ENCODE assay signal across 13 cellular contexts in genomic region chr1:185406006-185406974, GRCh38.
"Had no signal": no experiment of that assay in that cellular context is flagged by ENCODE, and none has a peak within 500 bp of the region (broad histone marks: within the 10 kb centered on the region; RNA-seq: fewer than 3 reads in every experiment).

No MANE protein-coding gene starts in this region.

- H3K27me3 ChIP-seq: cardiac muscle cell, foreskin keratinocyte, heart left ventricle, left lung, ovary, tibial artery had no signal

- H3K27ac Mint-ChIP-seq: activated CD8-positive, alpha-beta T cell treated with anti-CD3 and anti-CD28 coated beads, Interleukin-2, amount 10 ng/mL, durations not matched to agents 7 days and 5 days; nephron progenitor cell had no signal

- H3K27ac ChIP-seq: cardiac muscle cell, foreskin keratinocyte, heart left ventricle, left lung, ovary, tibial artery, WERI-Rb-1 had no signal

- H3K4me3 Mint-ChIP-seq: activated CD8-positive, alpha-beta T cell treated with anti-CD3 and anti-CD28 coated beads, Interleukin-2, amount 10 ng/mL, durations not matched to agents 7 days and 5 days; nephron progenitor cell had no signal

- H3K4me3 ChIP-seq: cardiac muscle cell, heart left ventricle, left lung, ovary, tibial artery had no signal

- ATAC-seq: activated CD8-positive, alpha-beta T cell treated with anti-CD3 and anti-CD28 coated beads, Interleukin-2, amount 10 ng/mL, durations not matched to agents 7 days and 5 days; foreskin keratinocyte; heart left ventricle; left lung had no signal

- DNase-seq: activated CD4-positive, alpha-beta T cell treated with anti-CD3 and anti-CD28 coated beads for 4 hours; activated CD8-positive, alpha-beta T cell treated with anti-CD3 and anti-CD28 coated beads, Interleukin-2, amount 10 ng/mL, durations not matched to agents 7 days and 5 days; activated naive CD4-positive, alpha-beta T cell treated with Interleukin-2 at 50 U/mL for 16 hours; foreskin keratinocyte; heart left ventricle; left lung; nephron progenitor cell; ovary; stimulated activated CD4-positive, alpha-beta T cell treated with anti-CD3 and anti-CD28 coated beads, Interleukin-4, amount 100 ng/mL, for 1 hour; stimulated activated CD8-positive, alpha-beta memory T cell treated with anti-CD3 and anti-CD28 coated beads, Interleukin-4, amount 100 ng/mL, for 48 hours; tibial artery; WERI-Rb-1 had no signal

- H3K36me3 ChIP-seq: cardiac muscle cell, heart left ventricle, left lung, ovary, tibial artery, WERI-Rb-1 had no signal

- H3K4me1 ChIP-seq: tibial artery had no signal

- H3K9me3 ChIP-seq: heart left ventricle, ovary, tibial artery had no signal
